ENCODE assay signal across 19 cellular contexts in the genomic region with DNA sequence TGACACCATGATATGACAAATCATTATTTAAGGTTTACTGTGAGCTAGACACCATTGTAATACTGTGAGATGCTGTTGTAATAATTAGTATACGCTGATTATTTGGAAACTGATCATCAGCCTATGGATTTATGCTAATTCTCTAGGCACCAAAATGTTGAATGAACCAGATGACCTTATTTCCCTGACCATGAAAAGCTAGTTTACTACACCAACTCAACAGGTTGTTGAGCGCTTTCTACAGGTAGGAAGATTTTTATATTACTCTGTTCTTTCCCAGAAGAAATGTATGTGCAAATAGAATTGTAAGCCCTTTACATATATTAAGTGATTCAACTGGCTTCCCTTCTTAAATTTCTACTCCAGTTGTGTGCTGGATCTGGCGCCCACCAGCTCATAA. TPM values are rescaled to one million over a fixed set of nuclear protein-coding genes. Genes with fewer than 3 reads are reported as not detected.
DNase-seq lines count a peak whose midpoint lies in the region; ATAC-seq, FAIRE-seq and TF ChIP-seq lines count a peak whose summit lies in the region.
"Had no signal": no experiment of that assay in that cellular context is flagged by ENCODE, and none has a peak within 500 bp of the region (broad histone marks: within the 10 kb centered on the region; RNA-seq: fewer than 3 reads in every experiment).

No MANE protein-coding gene starts in this region.

- intact Hi-C loops in esophagus muscularis mucosa (cut with DNase I) = no loop called here

- H3K36me3 Mint-ChIP-seq in HFFc6 (ENCODE audit: low read depth) = peaks cover 67% of the 10 kb centered on the region
- peaks cover 56% of the 10 kb centered on the region for H3K36me3 Mint-ChIP-seq in osteocyte (ENCODE audit: unreplicated experiment)
- H3K36me3 Mint-ChIP-seq: activated naive CD8-positive, alpha-beta T cell treated with anti-CD3 and anti-CD28 coated beads for 36 hours; CD14-positive monocyte had no signal

- no peak for FAIRE-seq in A549 (lab: Jason Lieb, UNC)
- FAIRE-seq: GM18507 had no signal

- H3K4me3 Mint-ChIP-seq in HFFc6 (peak overlapping the region; percentile 46; the same call in 1 of the 2 replicates), osteocyte (ENCODE audit: unreplicated experiment) (no peak overlapping the region)
- H3K4me3 Mint-ChIP-seq: activated naive CD8-positive, alpha-beta T cell treated with anti-CD3 and anti-CD28 coated beads for 36 hours; CD14-positive monocyte; central memory CD8-positive, alpha-beta T cell had no signal

- no peak for TF ChIP-seq RAD21 in A549 (conservative IDR thresholded peaks at IDR 0.05 in 1 of 2, IDR thresholded peaks at IDR 0.05 in 1 of 2)

- no peak for TF ChIP-seq EP300 in A549 (IDR thresholded peaks at IDR 0.05)
- no peak for TF ChIP-seq EP300 in esophagus muscularis mucosa (IDR thresholded peaks at IDR 0.05)

- ATAC-seq in A549 = no peak
- ATAC-seq in HG03457 (IDR thresholded peaks at IDR 0.05; ENCODE audit: unreplicated experiment) = no peak

- POLR2A ChIA-PET in A549 (lab: Yijun Ruan, JAX) = interaction anchor here (0.8 kb wide), 1 partner anchor 8 kb away, joined by 3 read pairs; no protein-coding TSS in a partner anchor

- H3K9me3 ChIP-seq in A549 (no peaks in the 10 kb centered on the region), esophagus muscularis mucosa (no peaks in the 10 kb centered on the region)
- H3K9me3 ChIP-seq: ascending aorta, transverse colon had no signal

- H3K36me3 ChIP-seq in esophagus muscularis mucosa = peaks cover 0 to 31% (median 9%) of the 10 kb centered on the region in 4 donors
- H3K36me3 ChIP-seq: transverse colon had no signal

- TF ChIP-seq CTCF in A549 (IDR thresholded peaks at IDR 0.05) = no peak
- no peak; the same call in 1 of the 2 replicates for TF ChIP-seq CTCF in HFFc6 (IDR thresholded peaks at IDR 0.05)
- TF ChIP-seq CTCF in esophagus muscularis mucosa (IDR thresholded peaks at IDR 0.05) = no peak
- TF ChIP-seq CTCF in osteocyte (IDR thresholded peaks at IDR 0.05) = no peak

- H3K4me2 ChIP-seq in A549 = peak overlapping the region; percentile 95

- H3K4me3 ChIP-seq in A549 (no peak overlapping the region), esophagus muscularis mucosa (no peak overlapping the region)
- H3K4me3 ChIP-seq: ascending aorta, transverse colon had no signal

- DNase-seq in A549 (ENCODE audit: low read depth in 1 of 2, low spot score in 1 of 2) (no peak), HFFc6 (no peak), esophagus muscularis mucosa (ENCODE audit: extremely low spot score) (no peak), osteocyte (ENCODE audit: extremely low spot score, unreplicated experiment) (no peak), dedifferentiated amniotic fluid mesenchymal stem cell (ENCODE audit: extremely low spot score) (no peak), NCI-H82 (lab: John Stamatoyannopoulos, UW) (no peak)
- DNase-seq: activated effector memory CD4-positive, alpha-beta T cell treated with anti-CD3 and anti-CD28 coated beads, Interleukin-2, amount 50 U/mL, for 16 hours; activated naive CD8-positive, alpha-beta T cell treated with anti-CD3 and anti-CD28 coated beads for 36 hours; Calu3; DND-41; head of caudate nucleus; Karpas-422; NCI-H1436; transverse colon had no signal

- no peaks in the 10 kb centered on the region for H3K27me3 ChIP-seq in esophagus muscularis mucosa
- H3K27me3 ChIP-seq: ascending aorta, transverse colon had no signal

- H3K27me3 Mint-ChIP-seq in HFFc6 (ENCODE audit: insufficient read depth) = no peaks in the 10 kb centered on the region
- H3K27me3 Mint-ChIP-seq in osteocyte (ENCODE audit: unreplicated experiment) = no peaks in the 10 kb centered on the region

- TF ChIP-seq POLR2A in A549 (IDR thresholded peaks at IDR 0.05; ENCODE audit: low read length) (no peak), esophagus muscularis mucosa (IDR thresholded peaks at IDR 0.05; ENCODE audit: low read depth) (no peak)

- WGBS in A549 (ENCODE audit: missing lambda C conversion rate) = 94% methylated on average over 3 of the region's 3 CpGs
- WGBS in esophagus muscularis mucosa = 94% methylated on average over 3 of the region's 3 CpGs

- H3K27ac ChIP-seq in A549 = peak overlapping the region; percentile 5 to 33; a peak in 2 of 6 replicates
- peak overlapping the region; percentile 5 to 47 (median 32) for H3K27ac ChIP-seq in esophagus muscularis mucosa (replicated peaks in 1 of 4)
- H3K27ac ChIP-seq: ascending aorta, transverse colon had no signal

- H3K4me1 Mint-ChIP-seq in HFFc6 (ENCODE audit: low read depth) = peaks cover 86% of the 10 kb centered on the region
- peaks cover 76% of the 10 kb centered on the region for H3K4me1 Mint-ChIP-seq in osteocyte (ENCODE audit: unreplicated experiment)
- H3K4me1 Mint-ChIP-seq: central memory CD8-positive, alpha-beta T cell had no signal

- CTCF ChIA-PET in A549 (lab: Yijun Ruan, JAX) = interaction anchor here (0.6 to 2.5 kb wide), 7 partner anchors 10 to 1540 kb away, joined by 3 to 12 read pairs (median 3); no protein-coding TSS in a partner anchor

- H3K27ac Mint-ChIP-seq in HFFc6 (0 out of 2 replicates have a peak overlapping the region, but pooled peaks have one; percentile 72), osteocyte (ENCODE audit: unreplicated experiment) (peak overlapping the region; percentile 74)
- H3K27ac Mint-ChIP-seq: activated naive CD8-positive, alpha-beta T cell treated with anti-CD3 and anti-CD28 coated beads for 36 hours; CD14-positive monocyte had no signal

- H3K9me3 Mint-ChIP-seq in HFFc6 (no peaks in the 10 kb centered on the region), osteocyte (ENCODE audit: unreplicated experiment) (no peaks in the 10 kb centered on the region)
- H3K9me3 Mint-ChIP-seq: activated naive CD8-positive, alpha-beta T cell treated with anti-CD3 and anti-CD28 coated beads for 36 hours; CD14-positive monocyte; central memory CD8-positive, alpha-beta T cell had no signal

- H3K4me1 ChIP-seq in A549 (peaks cover 67% of the 10 kb centered on the region), esophagus muscularis mucosa (peaks cover 58 to 92% (median 81%) of the 10 kb centered on the region in 4 donors)

TF ChIP-seq in A549, 52 proteins besides CTCF, POLR2A, EP300 and RAD21:
- TF ChIP-seq HOXB13 (CRISPR knock-in tag; IDR thresholded peaks at IDR 0.05; ENCODE audit: low read depth) (no peak), ATOH8 (CRISPR knock-in tag; IDR thresholded peaks at IDR 0.05; ENCODE audit: low read depth) (no peak), EHMT2 (IDR thresholded peaks at IDR 0.05; ENCODE audit: low read depth) (no peak), ESRRA (IDR thresholded peaks at IDR 0.05; ENCODE audit: borderline replicate concordance, low read length) (no peak), RNF2 (IDR thresholded peaks at IDR 0.05; ENCODE audit: borderline replicate concordance, low read depth) (no peak), RARB (CRISPR knock-in tag; IDR thresholded peaks at IDR 0.05) (no peak), BHLHE40 (IDR thresholded peaks at IDR 0.05; ENCODE audit: low read depth, low read length) (no peak)
- TF ChIP-seq, protein P1, sequence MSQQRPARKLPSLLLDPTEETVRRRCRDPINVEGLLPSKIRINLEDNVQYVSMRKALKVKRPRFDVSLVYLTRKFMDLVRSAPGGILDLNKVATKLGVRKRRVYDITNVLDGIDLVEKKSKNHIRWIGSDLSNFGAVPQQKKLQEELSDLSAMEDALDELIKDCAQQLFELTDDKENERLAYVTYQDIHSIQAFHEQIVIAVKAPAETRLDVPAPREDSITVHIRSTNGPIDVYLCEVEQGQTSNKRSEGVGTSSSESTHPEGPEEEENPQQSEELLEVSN (IDR thresholded peaks at IDR 0.05; ENCODE audit: borderline replicate concordance, low read depth) = no peak

RNA-seq across cellular contexts. Expression of gene NRP1, which starts 6.2 kb away (rescaled TPM):
- 208 and 259 TPM in 2 replicates for polyA plus RNA-seq in A549 (2011; rRNA removed)
- polyA plus RNA-seq in A549 (2012; cell fraction: cytosol; rRNA removed) = 44.4 and 49.6 TPM in 2 replicates
- 76.6 and 106 TPM in 2 replicates for polyA plus RNA-seq in A549 (2012; cell fraction: nucleus; rRNA removed)
- polyA plus RNA-seq in A549 (2017; fragmentation: RNase III; extraction: RNeasy Plus Mini Kit Qiagen cat#74134 plus additional on column Dnase treatment) = 115 to 147 TPM (median 121 TPM) in 3 replicates
- polyA minus RNA-seq in A549 (2011; rRNA and poly(A)+ RNA removed) = 264 and 271 TPM in 2 replicates
- total RNA-seq in HFFc6 (2021; fragmentation: NEBNext Ultra II Directional; extraction: Animal tissue kit (Norgen Biotek cat#: 25700)) = 100 to 1,000 TPM; 136 to 164 (median 147) TPM
- total RNA-seq in esophagus muscularis mucosa = 10 to 100 TPM; 36.5 to 64.4 (median 54.1) TPM
- total RNA-seq in osteocyte = 208 and 222 TPM in 2 replicates
